Comparison of ENCODE assay signal across 1 cellular context in genomic region chr15:35944945-35945344, GRCh38.
TF ChIP-seq lines count a peak whose summit lies in the region.

No MANE protein-coding gene starts in this region.

TF ChIP-seq in endothelial cell of umbilical vein, 7 proteins besides CTCF, POLR2A, EP300 and RAD21 (continued from another document):
- TF ChIP-seq, protein P1, sequence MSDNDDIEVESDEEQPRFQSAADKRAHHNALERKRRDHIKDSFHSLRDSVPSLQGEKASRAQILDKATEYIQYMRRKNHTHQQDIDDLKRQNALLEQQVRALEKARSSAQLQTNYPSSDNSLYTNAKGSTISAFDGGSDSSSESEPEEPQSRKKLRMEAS (IDR thresholded peaks at IDR 0.05; ENCODE audit: insufficient read depth, insufficient read length), result no peak
- no peak for TF ChIP-seq POLR2AphosphoS5 (IDR thresholded peaks at IDR 0.05; ENCODE audit: insufficient read depth, low read depth, low read length)
- TF ChIP-seq JUN (IDR thresholded peaks at IDR 0.05; ENCODE audit: borderline replicate concordance, insufficient read depth, insufficient read length, low read depth), result no peak
- no peak for TF ChIP-seq EZH2 (IDR thresholded peaks at IDR 0.05; ENCODE audit: borderline replicate concordance, low read depth, low read length, severe bottlenecking)
